8 cellular contexts compared by ENCODE assay signal in genomic region chr1:211335507-211336157, GRCh38. TPM values are rescaled to one million over a fixed set of nuclear protein-coding genes. Genes with fewer than 3 reads are reported as not detected.
DNase-seq lines count a peak whose midpoint lies in the region; ATAC-seq and TF ChIP-seq lines count a peak whose summit lies in the region.

No MANE protein-coding gene starts in this region.

- H3K27me3 Mint-ChIP-seq in mesothelial cell of epicardium (ENCODE audit: low read depth) = no peaks in the 10 kb centered on the region

- peaks cover 22% of the 10 kb centered on the region for H3K4me1 Mint-ChIP-seq in mesothelial cell of epicardium

- no peaks in the 10 kb centered on the region for H3K27me3 ChIP-seq in hepatocyte

- no peaks in the 10 kb centered on the region for H3K36me3 ChIP-seq in hepatocyte (replicated peaks; ENCODE audit: insufficient read depth, low read depth)

- H3K9me3 ChIP-seq in hepatocyte (ENCODE audit: low read depth) = no peaks in the 10 kb centered on the region

- H3K4me3 ChIP-seq in hepatocyte = no peak overlapping the region

- peaks cover 6% of the 10 kb centered on the region for H3K4me1 ChIP-seq in hepatocyte (ENCODE audit: insufficient read depth)

- H3K36me3 Mint-ChIP-seq in mesothelial cell of epicardium = no peaks in the 10 kb centered on the region

- 76% methylated on average over 3 of the region's 3 CpGs for WGBS in hepatocyte (ENCODE audit: low lambda C conversion rate, missing lambda C conversion rate)

- H4K20me1 ChIP-seq in hepatocyte (ENCODE audit: insufficient read depth, poor library complexity, severe bottlenecking) = no peaks in the 10 kb centered on the region

- H3K27ac ChIP-seq in hepatocyte = peak overlapping the region; percentile 56

- H3K4me2 ChIP-seq in hepatocyte = no peak overlapping the region

- no peak overlapping the region for H3K4me3 Mint-ChIP-seq in mesothelial cell of epicardium

- no peak overlapping the region for H2AFZ ChIP-seq in hepatocyte

- DNase-seq in hepatocyte (ENCODE audit: low spot score) = no peak
- DNase-seq in hypothalamus (lab: John Stamatoyannopoulos, UW) = no peak
- DNase-seq in mesothelial cell of epicardium (ENCODE audit: low spot score in 2 of 2, unreplicated experiment in 2 of 2) = no peak
- no peak for DNase-seq in 8988T
- DNase-seq in middle frontal gyrus (ENCODE audit: extremely low spot score, low spot score) = no peak

- H3K79me2 ChIP-seq in hepatocyte = peaks cover 45% of the 10 kb centered on the region

- no peak overlapping the region for H3K27ac Mint-ChIP-seq in mesothelial cell of epicardium

- ATAC-seq in GM18508 (IDR thresholded peaks at IDR 0.05; ENCODE audit: insufficient read depth, unreplicated experiment) (peak; percentile 85), GM21526 (IDR thresholded peaks at IDR 0.05; ENCODE audit: low FRiP score, unreplicated experiment) (peak; percentile 86), HG03565 (IDR thresholded peaks at IDR 0.05; ENCODE audit: unreplicated experiment) (peak; percentile 77)

- H3K9me3 Mint-ChIP-seq in mesothelial cell of epicardium = no peaks in the 10 kb centered on the region

- TF ChIP-seq CTCF in hepatocyte (IDR thresholded peaks at IDR 0.05; ENCODE audit: poor library complexity) (no peak), mesothelial cell of epicardium (IDR thresholded peaks at IDR 0.05; ENCODE audit: unreplicated experiment) (no peak)

- H3K9me2 ChIP-seq in hepatocyte (replicated peaks; ENCODE audit: insufficient read depth) = no peaks in the 10 kb centered on the region

RNA-seq across cellular contexts. Expression of gene TRAF5, which starts 9.0 kb away (rescaled TPM):
- total RNA-seq in hepatocyte (8.3 and 8.8 TPM in 2 replicates), mesothelial cell of epicardium (45.6 to 47.6 TPM (median 46.6 TPM) in 3 replicates)
- 3.9 and 5.5 TPM in 2 replicates for polyA plus RNA-seq in hepatocyte
